8 cellular contexts compared by ENCODE assay signal in the genomic region with DNA sequence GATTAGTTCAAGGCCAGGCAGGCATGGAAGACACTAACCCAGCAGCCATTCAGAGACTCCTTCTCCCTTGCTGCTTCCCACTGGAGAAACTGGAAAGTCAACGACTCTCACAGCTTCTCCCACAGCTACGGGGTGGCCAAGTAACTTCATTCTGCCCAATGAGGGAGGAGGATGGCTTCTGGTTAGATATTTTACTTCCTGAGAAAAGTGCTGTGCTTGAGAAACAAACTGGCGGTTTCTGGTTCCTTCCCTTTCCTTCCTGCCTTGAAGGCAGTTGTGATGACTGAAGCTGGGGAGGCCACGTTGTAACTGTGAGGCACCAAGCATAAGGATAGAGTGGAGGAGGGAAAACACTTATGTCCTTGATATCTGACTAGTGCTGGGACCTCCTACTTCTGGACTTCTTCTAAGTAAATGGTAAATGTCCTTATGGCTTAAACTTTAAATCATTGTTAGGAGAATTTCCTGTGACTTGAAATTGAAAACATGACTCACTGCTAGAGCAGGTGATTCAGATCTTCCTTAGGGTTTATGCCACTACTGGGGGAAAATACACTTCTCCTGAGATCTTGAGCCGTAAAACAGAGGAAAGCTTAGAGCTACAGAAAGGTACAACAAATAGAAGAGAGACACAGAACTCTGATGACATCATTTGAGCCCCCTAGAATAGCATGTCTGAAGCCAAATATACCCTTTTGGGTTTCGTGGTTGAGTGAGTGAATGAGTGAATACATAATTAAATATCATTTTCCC. TPM values are rescaled to one million over a fixed set of nuclear protein-coding genes. Genes with fewer than 3 reads are reported as not detected.
DNase-seq lines count a peak whose midpoint lies in the region; ATAC-seq and TF ChIP-seq lines count a peak whose summit lies in the region.

No MANE protein-coding gene starts in this region.

- CTCF ChIA-PET in activated CD8-positive, alpha-beta T cell treated with anti-CD3 and anti-CD28 coated beads for 36 hours (lab: Charles Lee), result interaction anchor here (0.8 to 37.7 kb wide), 25 partner anchors 9 to 134 kb away, joined by 3 to 592 read pairs (median 6); a partner anchor contains a TSS

- POLR2A ChIA-PET in activated CD8-positive, alpha-beta T cell treated with anti-CD3 and anti-CD28 coated beads for 36 hours (lab: Charles Lee), result interaction anchor here (0.6 to 12.5 kb wide), 18 partner anchors 9 to 131 kb away, joined by 3 to 129 read pairs (median 4); a partner anchor contains a TSS

- peak overlapping the region; percentile 58 for H3K4me3 Mint-ChIP-seq in activated CD8-positive, alpha-beta T cell treated with anti-CD3 and anti-CD28 coated beads for 36 hours

- ATAC-seq in activated CD8-positive, alpha-beta T cell treated with anti-CD3 and anti-CD28 coated beads for 36 hours, result peak; percentile 63

- H3K9me3 ChIP-seq in KOPT-K1 (ENCODE audit: insufficient read depth, low read length, poor library complexity, severe bottlenecking), result peaks cover 4% of the 10 kb centered on the region

- no peak for TF ChIP-seq CTCF in activated CD8-positive, alpha-beta T cell treated with anti-CD3 and anti-CD28 coated beads for 36 hours (IDR thresholded peaks at IDR 0.05)
- TF ChIP-seq CTCF in fibroblast of pulmonary artery (IDR thresholded peaks at IDR 0.05; ENCODE audit: low read length, missing control alignments), result no peak

- H3K36me3 ChIP-seq in KOPT-K1 (ENCODE audit: insufficient read depth, low read length), result peaks cover 7% of the 10 kb centered on the region

- H3K27ac ChIP-seq in KOPT-K1 (ENCODE audit: low read depth, low read length, poor library complexity, severe bottlenecking), result peak overlapping the region; percentile 95

- peak overlapping the region; percentile 99 for H3K27ac Mint-ChIP-seq in activated CD8-positive, alpha-beta T cell treated with anti-CD3 and anti-CD28 coated beads for 36 hours

- DNase-seq in NK-92 treated with Interleukin-12 subunit alpha and Interleukin-12 subunit beta, amount 100 ng/mL, for 24 hours (lab: John Stamatoyannopoulos, UW), result peak; percentile 50
- no peak for DNase-seq in NK-92 (lab: John Stamatoyannopoulos, UW; ENCODE audit: unreplicated experiment)
- peak; percentile 68 for DNase-seq in activated CD8-positive, alpha-beta T cell treated with anti-CD3 and anti-CD28 coated beads for 36 hours
- peak; percentile 58 for DNase-seq in fibroblast of pulmonary artery (ENCODE audit: low read depth)
- DNase-seq in stimulated activated CD4-positive, alpha-beta T cell treated with anti-CD3 and anti-CD28 coated beads, Interleukin-4, amount 100 ng/mL, for 24 hours, result peak; percentile 65
- no peak for DNase-seq in NCI-H1694 treated with DMSO at 0.1 percent for 48 hours (lab: John Stamatoyannopoulos, UW)
- no peak for DNase-seq in GOT3 (lab: John Stamatoyannopoulos, UW)

- H3K27me3 Mint-ChIP-seq in activated CD8-positive, alpha-beta T cell treated with anti-CD3 and anti-CD28 coated beads for 36 hours, result no peaks in the 10 kb centered on the region

- intact Hi-C loops in activated CD8-positive, alpha-beta T cell treated with anti-CD3 and anti-CD28 coated beads for 36 hours (cut with micrococcal nuclease), result loop anchor here (1.0 to 5.0 kb wide), 3 partner anchors 46 to 93 kb away; a partner anchor contains a TSS

- peaks cover 4% of the 10 kb centered on the region for H3K9me3 Mint-ChIP-seq in activated CD8-positive, alpha-beta T cell treated with anti-CD3 and anti-CD28 coated beads for 36 hours

- peaks cover 16% of the 10 kb centered on the region for H3K36me3 Mint-ChIP-seq in activated CD8-positive, alpha-beta T cell treated with anti-CD3 and anti-CD28 coated beads for 36 hours (ENCODE audit: low read depth)

- H3K4me1 Mint-ChIP-seq in activated CD8-positive, alpha-beta T cell treated with anti-CD3 and anti-CD28 coated beads for 36 hours (ENCODE audit: low read depth), result peaks cover 78% of the 10 kb centered on the region

- H3K4me3 ChIP-seq in fibroblast of pulmonary artery (replicated peaks; ENCODE audit: low read depth, low read length), result no peak overlapping the region

RNA-seq across cellular contexts. Expression of a gene that starts 3.1 kb away (rescaled TPM):
- total RNA-seq in activated CD8-positive, alpha-beta T cell treated with anti-CD3 and anti-CD28 coated beads for 36 hours, result 10 to 100 TPM; 82.4 to 88.3 TPM

RNA-seq across cellular contexts. Expression of a gene that starts 47.1 kb away (rescaled TPM):
- 10 to 100 TPM; 34.1 to 35.0 TPM for total RNA-seq in activated CD8-positive, alpha-beta T cell treated with anti-CD3 and anti-CD28 coated beads for 36 hours

RNA-seq across cellular contexts. Expression of a gene that starts 58.0 kb away (rescaled TPM):
- under 1 TPM; 0.31 to 0.61 TPM for total RNA-seq in activated CD8-positive, alpha-beta T cell treated with anti-CD3 and anti-CD28 coated beads for 36 hours

Comparison
In these comparisons a context has a peak if more than half of its experiments do, and no peak if none do; other contexts are left out.
1. DNase-seq: peak in NK-92 treated with Interleukin-12 subunit alpha and Interleukin-12 subunit beta, amount 100 ng/mL, for 24 hours (single experiment), activated CD8-positive, alpha-beta T cell treated with anti-CD3 and anti-CD28 coated beads for 36 hours (single experiment), fibroblast of pulmonary artery (single experiment) and stimulated activated CD4-positive, alpha-beta T cell treated with anti-CD3 and anti-CD28 coated beads, Interleukin-4, amount 100 ng/mL, for 24 hours (single experiment); none in NK-92 (single experiment), NCI-H1694 treated with DMSO at 0.1 percent for 48 hours (single experiment) and GOT3 (single experiment).